Comparison of ENCODE assay signal across 2 cellular contexts in the genomic region with DNA sequence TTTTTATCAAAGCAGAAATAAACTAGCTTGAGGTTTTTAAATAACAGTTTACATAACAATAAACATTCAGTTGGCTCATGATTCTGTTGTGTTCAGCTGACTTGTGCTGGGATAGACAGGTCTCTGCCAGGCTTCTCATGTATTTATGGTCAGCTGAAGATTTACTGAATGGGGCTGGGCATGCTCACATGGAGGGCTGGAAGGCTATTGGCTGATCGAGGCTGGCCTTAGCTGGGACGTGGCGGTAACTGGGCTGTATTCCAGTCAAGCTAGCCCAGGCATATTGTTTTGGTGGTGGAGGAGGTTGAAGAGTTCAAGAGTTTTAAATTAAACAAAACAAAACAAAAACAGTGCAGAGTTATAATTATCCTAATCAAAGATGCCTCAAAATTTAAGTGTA.
TF ChIP-seq lines count a peak whose summit lies in the region.

No MANE protein-coding gene starts in this region.

TF ChIP-seq in K562, 482 proteins besides CTCF, POLR2A, EP300 and RAD21 (continued from another document):
- TF ChIP-seq GTF2F1 (IDR thresholded peaks at IDR 0.05; ENCODE audit: low read depth, low read length) (no peak), CBX1 (IDR thresholded peaks at IDR 0.05; ENCODE audit: low read depth) (no peak), ZNF696 (CRISPR knock-in tag; conservative IDR thresholded peaks at IDR 0.05) (no peak)

TF ChIP-seq in GM23338, 12 proteins besides CTCF, POLR2A, EP300 and RAD21 (continued from another document):
- TF ChIP-seq, protein P1, sequence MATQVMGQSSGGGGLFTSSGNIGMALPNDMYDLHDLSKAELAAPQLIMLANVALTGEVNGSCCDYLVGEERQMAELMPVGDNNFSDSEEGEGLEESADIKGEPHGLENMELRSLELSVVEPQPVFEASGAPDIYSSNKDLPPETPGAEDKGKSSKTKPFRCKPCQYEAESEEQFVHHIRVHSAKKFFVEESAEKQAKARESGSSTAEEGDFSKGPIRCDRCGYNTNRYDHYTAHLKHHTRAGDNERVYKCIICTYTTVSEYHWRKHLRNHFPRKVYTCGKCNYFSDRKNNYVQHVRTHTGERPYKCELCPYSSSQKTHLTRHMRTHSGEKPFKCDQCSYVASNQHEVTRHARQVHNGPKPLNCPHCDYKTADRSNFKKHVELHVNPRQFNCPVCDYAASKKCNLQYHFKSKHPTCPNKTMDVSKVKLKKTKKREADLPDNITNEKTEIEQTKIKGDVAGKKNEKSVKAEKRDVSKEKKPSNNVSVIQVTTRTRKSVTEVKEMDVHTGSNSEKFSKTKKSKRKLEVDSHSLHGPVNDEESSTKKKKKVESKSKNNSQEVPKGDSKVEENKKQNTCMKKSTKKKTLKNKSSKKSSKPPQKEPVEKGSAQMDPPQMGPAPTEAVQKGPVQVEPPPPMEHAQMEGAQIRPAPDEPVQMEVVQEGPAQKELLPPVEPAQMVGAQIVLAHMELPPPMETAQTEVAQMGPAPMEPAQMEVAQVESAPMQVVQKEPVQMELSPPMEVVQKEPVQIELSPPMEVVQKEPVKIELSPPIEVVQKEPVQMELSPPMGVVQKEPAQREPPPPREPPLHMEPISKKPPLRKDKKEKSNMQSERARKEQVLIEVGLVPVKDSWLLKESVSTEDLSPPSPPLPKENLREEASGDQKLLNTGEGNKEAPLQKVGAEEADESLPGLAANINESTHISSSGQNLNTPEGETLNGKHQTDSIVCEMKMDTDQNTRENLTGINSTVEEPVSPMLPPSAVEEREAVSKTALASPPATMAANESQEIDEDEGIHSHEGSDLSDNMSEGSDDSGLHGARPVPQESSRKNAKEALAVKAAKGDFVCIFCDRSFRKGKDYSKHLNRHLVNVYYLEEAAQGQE (IDR thresholded peaks at IDR 0.05; ENCODE audit: unreplicated experiment) = no peak
- TF ChIP-seq CREB1 (CRISPR knock-in tag; IDR thresholded peaks at IDR 0.05; ENCODE audit: low read depth) = no peak
- no peak for TF ChIP-seq EZH2 (IDR thresholded peaks at IDR 0.05; ENCODE audit: low read depth, unreplicated experiment)
- TF ChIP-seq ZNF114 (CRISPR knock-in tag; IDR thresholded peaks at IDR 0.05) = no peak
- no peak for TF ChIP-seq ZNF462 (CRISPR knock-in tag; IDR thresholded peaks at IDR 0.05)
- no peak for TF ChIP-seq EZH2phosphoT487 (IDR thresholded peaks at IDR 0.05; ENCODE audit: unreplicated experiment)
- TF ChIP-seq NANOG (IDR thresholded peaks at IDR 0.05; ENCODE audit: borderline replicate concordance) = no peak
- TF ChIP-seq STAT1 (IDR thresholded peaks at IDR 0.05; ENCODE audit: unreplicated experiment) = no peak
- no peak for TF ChIP-seq ZNF331 (CRISPR knock-in tag; IDR thresholded peaks at IDR 0.05; ENCODE audit: low read depth)
